39 cellular contexts compared by ENCODE assay signal in genomic region chr12:110872100-110872499, GRCh38. TPM values are rescaled to one million over a fixed set of nuclear protein-coding genes. Genes with fewer than 3 reads are reported as not detected.
"Had no signal": no experiment of that assay in that cellular context is flagged by ENCODE, and none has a peak within 500 bp of the region (broad histone marks: within the 10 kb centered on the region; RNA-seq: fewer than 3 reads in every experiment).

No MANE protein-coding gene starts in this region.

- H3K36me3 Mint-ChIP-seq: activated CD4-positive, alpha-beta memory T cell treated with anti-CD3 and anti-CD28 coated beads for 36 hours; activated naive CD4-positive, alpha-beta T cell treated with anti-CD3 and anti-CD28 coated beads, Interleukin-2, amount 50 U/mL, for 72 hours; activated naive CD8-positive, alpha-beta T cell treated with anti-CD3 and anti-CD28 coated beads for 36 hours had no signal

- H3K27me3 ChIP-seq: adrenal gland, body of pancreas, brain microvascular endothelial cell, breast epithelium had no signal

- H3K4me3 ChIP-seq: adrenal gland, body of pancreas, breast epithelium had no signal

- DNase-seq: activated B cell treated with CpG ODN at 0.5 μM for 24 hours; activated CD4-positive, alpha-beta memory T cell treated with anti-CD3 and anti-CD28 coated beads for 36 hours; activated CD4-positive, alpha-beta T cell treated with anti-CD3 and anti-CD28 coated beads for 4 hours; activated CD4-positive, alpha-beta T cell treated with anti-CD3 and anti-CD28 coated beads, Interleukin-2, amount 10 ng/mL, durations not matched to agents 24 days and 14 days; activated CD4-positive, alpha-beta T cell treated with anti-CD3 and anti-CD28 coated beads, Interleukin-2, amount 50 U/mL, for 1 hour; activated CD4-positive, alpha-beta T cell treated with anti-CD3 and anti-CD28 coated beads, Interleukin-2, amount 50 U/mL, for 4 hours; activated CD4-positive, CD25-positive, alpha-beta regulatory T cell treated with anti-CD3 and anti-CD28 coated beads, Interleukin-2, amount 50 U/mL, for 72 hours; activated CD8-positive, alpha-beta memory T cell treated with anti-CD3 and anti-CD28 coated beads, Interleukin-2, amount 50 U/mL, for 4 hours; activated CD8-positive, alpha-beta T cell treated with anti-CD3 and anti-CD28 coated beads for 36 hours; activated effector memory CD4-positive, alpha-beta T cell treated with anti-CD3 and anti-CD28 coated beads, Interleukin-2, amount 50 U/mL, for 16 hours; activated gamma-delta T cell treated with Interleukin-2 at 50 U/mL for 16 hours; activated naive CD4-positive, alpha-beta T cell; activated naive CD4-positive, alpha-beta T cell treated with anti-CD3 and anti-CD28 coated beads for 36 hours; activated naive CD4-positive, alpha-beta T cell treated with anti-CD3 and anti-CD28 coated beads, Interleukin-2, amount 50 U/mL, for 16 hours; activated naive CD8-positive, alpha-beta T cell treated with anti-CD3 and anti-CD28 coated beads for 36 hours; activated T-cell treated with anti-CD3 and anti-CD28 coated beads for 4 hours; activated T-cell treated with anti-CD3 and anti-CD28 coated beads, Interleukin-2, amount 50 U/mL, for 1 hour; activated T-cell treated with anti-CD3 and anti-CD28 coated beads, Interleukin-2, amount 50 U/mL, for 4 hours; activated T-cell treated with anti-CD3 and anti-CD28 coated beads, Interleukin-2, amount 50 U/mL, for 72 hours; adrenal gland; amniotic stem cell; aorta; body of pancreas; brain microvascular endothelial cell; central memory CD4-positive, alpha-beta T cell; T-helper 2 cell; T-helper 9 cell had no signal

- H3K4me3 Mint-ChIP-seq: activated B cell treated with CpG ODN at 0.5 μM for 24 hours; activated CD4-positive, alpha-beta memory T cell treated with anti-CD3 and anti-CD28 coated beads for 36 hours; activated CD4-positive, alpha-beta T cell treated with anti-CD3 and anti-CD28 coated beads, Interleukin-2, amount 10 ng/mL, durations not matched to agents 24 days and 14 days; activated CD8-positive, alpha-beta T cell treated with anti-CD3 and anti-CD28 coated beads for 36 hours; activated naive CD4-positive, alpha-beta T cell treated with anti-CD3 and anti-CD28 coated beads for 36 hours; activated naive CD8-positive, alpha-beta T cell treated with anti-CD3 and anti-CD28 coated beads for 36 hours; activated T-cell treated with anti-CD3 and anti-CD28 coated beads, Interleukin-2, amount 50 U/mL, for 4 hours; activated T-cell treated with anti-CD3 and anti-CD28 coated beads, Interleukin-2, amount 50 U/mL, for 72 hours; activated T-helper 1 cell treated with anti-CD3 and anti-CD28 coated beads, Interleukin-12 subunit alpha, Interleukin-12 subunit beta, Interleukin-2, Interleukin-4 antibody, amounts not matched to agents 30 ng/mL and 10 ng/mL and 1 ng/mL, durations not matched to agents 14 hours and 24 hours and 36 hours; activated T-helper 17 cell treated with anti-CD3 and anti-CD28 coated beads, Interleukin-2, amount 50 U/mL, for 72 hours; T-helper 1 cell treated with Interleukin-12 subunit alpha and Interleukin-12 subunit beta and Interleukin-4 antibody, amounts not matched to agents 30 μg/mL and 1 μg/mL, for 36 hours; T-helper 2 cell treated with Interferon-gamma antibody and Interleukin-4, amounts not matched to agents 5 μg/mL and 100 μg/mL, for 36 hours had no signal

- H3K4me1 ChIP-seq: adrenal gland, body of pancreas, breast epithelium had no signal

- FAIRE-seq: astrocyte, TTC549 had no signal

- H3K9me3 ChIP-seq: adrenal gland, body of pancreas, breast epithelium had no signal

- H3K36me3 ChIP-seq: adrenal gland, brain microvascular endothelial cell, breast epithelium had no signal

- H3K27me3 Mint-ChIP-seq: activated naive CD8-positive, alpha-beta T cell treated with anti-CD3 and anti-CD28 coated beads for 36 hours had no signal

- H3K27ac ChIP-seq: adrenal gland, body of pancreas, brain microvascular endothelial cell, breast epithelium, VCaP had no signal

- H3K4me1 Mint-ChIP-seq: activated B cell treated with CpG ODN at 0.5 μM for 24 hours; activated CD4-positive, alpha-beta T cell treated with anti-CD3 and anti-CD28 coated beads, Interleukin-2, amount 10 ng/mL, durations not matched to agents 24 days and 14 days; activated naive CD8-positive, alpha-beta T cell treated with anti-CD3 and anti-CD28 coated beads for 36 hours; activated T-helper 17 cell treated with anti-CD3 and anti-CD28 coated beads, Interleukin-2, amount 50 U/mL, for 72 hours had no signal

- ATAC-seq: activated CD8-positive, alpha-beta T cell treated with anti-CD3 and anti-CD28 coated beads for 36 hours; activated naive CD4-positive, alpha-beta T cell treated with anti-CD3 and anti-CD28 coated beads, Interleukin-2, amount 50 U/mL, for 72 hours; activated T-cell treated with anti-CD3 and anti-CD28 coated beads, Interleukin-2, amount 50 U/mL, for 4 hours; activated T-cell treated with anti-CD3 and anti-CD28 coated beads, Interleukin-2, amount 50 U/mL, for 72 hours; activated T-helper 17 cell treated with anti-CD3 and anti-CD28 coated beads, Interleukin-2, amount 50 U/mL, for 72 hours; body of pancreas had no signal

- H3K27ac Mint-ChIP-seq: activated B cell treated with CpG ODN at 0.5 μM for 24 hours; activated CD4-positive, alpha-beta T cell treated with anti-CD3 and anti-CD28 coated beads, Interleukin-2, amount 10 ng/mL, durations not matched to agents 24 days and 14 days; activated CD8-positive, alpha-beta T cell treated with anti-CD3 and anti-CD28 coated beads for 36 hours; activated naive CD4-positive, alpha-beta T cell treated with anti-CD3 and anti-CD28 coated beads for 36 hours; activated naive CD4-positive, alpha-beta T cell treated with anti-CD3 and anti-CD28 coated beads, Interleukin-2, amount 50 U/mL, for 72 hours; activated naive CD8-positive, alpha-beta T cell treated with anti-CD3 and anti-CD28 coated beads for 36 hours; activated T-cell treated with anti-CD3 and anti-CD28 coated beads, Interleukin-2, amount 50 U/mL, for 72 hours; activated T-helper 1 cell treated with anti-CD3 and anti-CD28 coated beads, Interleukin-12 subunit alpha, Interleukin-12 subunit beta, Interleukin-2, Interleukin-4 antibody, amounts not matched to agents 30 ng/mL and 10 ng/mL and 1 ng/mL, durations not matched to agents 14 hours and 24 hours and 36 hours; activated T-helper 17 cell treated with anti-CD3 and anti-CD28 coated beads, Interleukin-2, amount 50 U/mL, for 72 hours; T-helper 1 cell treated with Interleukin-12 subunit alpha and Interleukin-12 subunit beta and Interleukin-4 antibody, amounts not matched to agents 30 μg/mL and 1 μg/mL, for 36 hours; T-helper 2 cell treated with Interferon-gamma antibody and Interleukin-4, amounts not matched to agents 5 μg/mL and 100 μg/mL, for 36 hours had no signal

- H3K9me3 Mint-ChIP-seq: activated B cell treated with CpG ODN at 0.5 μM for 24 hours; activated CD4-positive, alpha-beta memory T cell treated with anti-CD3 and anti-CD28 coated beads for 36 hours; activated CD4-positive, alpha-beta T cell treated with anti-CD3 and anti-CD28 coated beads, Interleukin-2, amount 10 ng/mL, durations not matched to agents 24 days and 14 days; activated CD8-positive, alpha-beta T cell treated with anti-CD3 and anti-CD28 coated beads for 36 hours; activated naive CD4-positive, alpha-beta T cell treated with anti-CD3 and anti-CD28 coated beads for 36 hours; activated naive CD4-positive, alpha-beta T cell treated with anti-CD3 and anti-CD28 coated beads, Interleukin-2, amount 50 U/mL, for 72 hours; activated naive CD8-positive, alpha-beta T cell treated with anti-CD3 and anti-CD28 coated beads for 36 hours; activated T-cell treated with anti-CD3 and anti-CD28 coated beads, Interleukin-2, amount 50 U/mL, for 4 hours; activated T-cell treated with anti-CD3 and anti-CD28 coated beads, Interleukin-2, amount 50 U/mL, for 72 hours; activated T-helper 1 cell treated with anti-CD3 and anti-CD28 coated beads, Interleukin-12 subunit alpha, Interleukin-12 subunit beta, Interleukin-2, Interleukin-4 antibody, amounts not matched to agents 30 ng/mL and 10 ng/mL and 1 ng/mL, durations not matched to agents 14 hours and 24 hours and 36 hours; activated T-helper 17 cell treated with anti-CD3 and anti-CD28 coated beads, Interleukin-2, amount 50 U/mL, for 72 hours; T-helper 1 cell treated with Interleukin-12 subunit alpha and Interleukin-12 subunit beta and Interleukin-4 antibody, amounts not matched to agents 30 μg/mL and 1 μg/mL, for 36 hours; T-helper 2 cell treated with Interferon-gamma antibody and Interleukin-4, amounts not matched to agents 5 μg/mL and 100 μg/mL, for 36 hours had no signal

RNA-seq across cellular contexts. Expression of gene CCDC63, which starts 25.3 kb away (rescaled TPM):
- total RNA-seq: activated B cell treated with CpG ODN at 0.5 μM for 24 hours; activated CD4-positive, alpha-beta memory T cell treated with anti-CD3 and anti-CD28 coated beads for 36 hours; activated CD4-positive, alpha-beta T cell treated with anti-CD3 and anti-CD28 coated beads, Interleukin-2, amount 10 ng/mL, durations not matched to agents 24 days and 14 days; activated CD8-positive, alpha-beta memory T cell treated with anti-CD3 and anti-CD28 coated beads for 36 hours; activated CD8-positive, alpha-beta T cell treated with anti-CD3 and anti-CD28 coated beads for 36 hours; activated naive CD4-positive, alpha-beta T cell treated with anti-CD3 and anti-CD28 coated beads for 36 hours; activated naive CD4-positive, alpha-beta T cell treated with anti-CD3 and anti-CD28 coated beads, Interleukin-2, amount 50 U/mL, for 72 hours; activated naive CD8-positive, alpha-beta T cell treated with anti-CD3 and anti-CD28 coated beads for 36 hours; activated T-cell treated with anti-CD3 and anti-CD28 coated beads, Interleukin-2, amount 50 U/mL, for 4 hours; activated T-helper 1 cell treated with anti-CD3 and anti-CD28 coated beads, Interleukin-12 subunit alpha, Interleukin-12 subunit beta, Interleukin-2, Interleukin-4 antibody, amounts not matched to agents 30 ng/mL and 10 ng/mL and 1 ng/mL, durations not matched to agents 14 hours and 24 hours and 36 hours; activated T-helper 17 cell treated with anti-CD3 and anti-CD28 coated beads, Interleukin-2, amount 50 U/mL, for 72 hours; adrenal gland; aorta; body of pancreas; breast epithelium; cardiac septum; cerebellum had no signal
- polyA plus RNA-seq: adrenal gland, aorta had no signal

RNA-seq across cellular contexts. Expression of gene MYL2, which starts 48.3 kb away (rescaled TPM):
- total RNA-seq: activated B cell treated with CpG ODN at 0.5 μM for 24 hours; activated CD4-positive, alpha-beta memory T cell treated with anti-CD3 and anti-CD28 coated beads for 36 hours; activated CD4-positive, alpha-beta T cell treated with anti-CD3 and anti-CD28 coated beads, Interleukin-2, amount 10 ng/mL, durations not matched to agents 24 days and 14 days; activated CD8-positive, alpha-beta memory T cell treated with anti-CD3 and anti-CD28 coated beads for 36 hours; activated CD8-positive, alpha-beta T cell treated with anti-CD3 and anti-CD28 coated beads for 36 hours; activated naive CD4-positive, alpha-beta T cell treated with anti-CD3 and anti-CD28 coated beads for 36 hours; activated naive CD4-positive, alpha-beta T cell treated with anti-CD3 and anti-CD28 coated beads, Interleukin-2, amount 50 U/mL, for 72 hours; activated naive CD8-positive, alpha-beta T cell treated with anti-CD3 and anti-CD28 coated beads for 36 hours; activated T-cell treated with anti-CD3 and anti-CD28 coated beads, Interleukin-2, amount 50 U/mL, for 4 hours; activated T-cell treated with anti-CD3 and anti-CD28 coated beads, Interleukin-2, amount 50 U/mL, for 72 hours; activated T-helper 1 cell treated with anti-CD3 and anti-CD28 coated beads, Interleukin-12 subunit alpha, Interleukin-12 subunit beta, Interleukin-2, Interleukin-4 antibody, amounts not matched to agents 30 ng/mL and 10 ng/mL and 1 ng/mL, durations not matched to agents 14 hours and 24 hours and 36 hours; activated T-helper 17 cell treated with anti-CD3 and anti-CD28 coated beads, Interleukin-2, amount 50 U/mL, for 72 hours; astrocyte; body of pancreas; breast epithelium; cerebellum had no signal
